In the genomic region with DNA sequence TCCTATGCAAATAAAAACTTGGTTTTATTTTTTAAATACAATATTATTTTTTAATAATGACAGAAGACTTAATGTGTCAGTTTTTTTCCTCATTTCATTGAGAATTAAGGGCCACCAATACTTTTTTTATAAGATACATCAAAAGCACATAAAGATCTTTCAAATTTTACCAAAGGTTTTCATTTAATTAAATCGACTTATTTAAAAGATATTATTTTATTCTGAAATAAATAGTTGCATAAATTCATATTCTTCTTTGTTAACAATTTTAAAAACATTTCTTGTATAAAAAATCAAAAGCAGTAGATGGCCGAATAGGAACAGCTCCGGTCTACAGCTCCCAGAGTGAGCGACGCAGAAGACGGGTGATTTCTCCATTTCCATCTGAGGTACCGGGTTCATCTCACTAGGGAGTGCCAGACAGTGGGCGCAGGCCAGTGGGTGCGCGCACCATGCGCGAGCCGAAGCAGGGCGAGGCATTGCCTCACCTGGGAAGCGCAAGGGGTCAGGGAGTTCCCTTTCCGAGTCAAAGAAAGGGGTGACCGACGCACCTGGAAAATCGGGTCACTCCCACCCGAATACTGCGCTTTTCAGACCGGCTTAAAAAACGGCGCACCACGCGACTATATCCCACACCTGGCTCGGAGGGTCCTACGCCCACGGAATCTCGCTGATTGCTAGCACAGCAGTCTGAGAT, we compare ENCODE assay signal across 8 cellular contexts.
DNase-seq lines count a peak whose midpoint lies in the region; ATAC-seq and TF ChIP-seq lines count a peak whose summit lies in the region.
"Not testable (repeated sequence)": the region's sequence is repeated elsewhere in the genome, so short reads cannot be mapped to it uniquely, and the experiment has no call there.

No MANE protein-coding gene starts in this region.

- not testable (repeated sequence) for H3K27ac ChIP-seq in CD8-positive, alpha-beta T cell (ENCODE audit: low read depth, low read length); KMS-11; endodermal cell (ENCODE audit: low read depth, low read length); iPS-18a (ENCODE audit: low read length); neural progenitor cell

- H3K4me1 ChIP-seq in CD8-positive, alpha-beta T cell (ENCODE audit: insufficient read depth, low read length); endodermal cell (ENCODE audit: control insufficient read depth, insufficient read depth, low read length); iPS-18a (ENCODE audit: control insufficient read depth, low read depth, low read length); neural progenitor cell: not testable (repeated sequence)
- H3K4me1 ChIP-seq in KMS-11 (ENCODE audit: low read depth, poor library complexity, severe bottlenecking): peaks cover 21% of the 10 kb centered on the region

- peak overlapping the region; percentile 65 for H3K4me3 Mint-ChIP-seq in CD8-positive, alpha-beta T cell
- H3K4me3 Mint-ChIP-seq in T-helper 2 cell treated with Interferon-gamma antibody and Interleukin-4, amounts not matched to agents 5 μg/mL and 100 μg/mL, for 36 hours: peak overlapping the region; percentile 65
- H3K4me3 Mint-ChIP-seq in activated naive CD8-positive, alpha-beta T cell treated with anti-CD3 and anti-CD28 coated beads for 36 hours: peak overlapping the region; percentile 58
- peak overlapping the region; percentile 69 for H3K4me3 Mint-ChIP-seq in endodermal cell
- H3K4me3 Mint-ChIP-seq in neural progenitor cell: peak overlapping the region; percentile 87
- H3K4me3 Mint-ChIP-seq in stimulated activated naive CD8-positive, alpha-beta T cell treated with anti-CD3 and anti-CD28 coated beads, Interleukin-15, amount 100 ng/mL, for 72 hours: peak overlapping the region; percentile 67 to 72

- H3K27me3 Mint-ChIP-seq in CD8-positive, alpha-beta T cell (ENCODE audit: low read depth); activated naive CD8-positive, alpha-beta T cell treated with anti-CD3 and anti-CD28 coated beads for 36 hours; endodermal cell (ENCODE audit: insufficient read depth); neural progenitor cell (ENCODE audit: insufficient read depth, low read depth); stimulated activated naive CD8-positive, alpha-beta T cell treated with anti-CD3 and anti-CD28 coated beads, Interleukin-15, amount 100 ng/mL, for 72 hours: not testable (repeated sequence)
- H3K27me3 Mint-ChIP-seq in T-helper 2 cell treated with Interferon-gamma antibody and Interleukin-4, amounts not matched to agents 5 μg/mL and 100 μg/mL, for 36 hours (ENCODE audit: low read depth): peaks cover 25% of the 10 kb centered on the region

- H3K79me2 ChIP-seq in KMS-11 (ENCODE audit: insufficient read depth, low read depth); neural progenitor cell (ENCODE audit: low read depth): not testable (repeated sequence)

- CTCF ChIA-PET in CD8-positive, alpha-beta T cell (lab: Charles Lee): not testable (repeated sequence)

- not testable (repeated sequence) for H3K9me3 ChIP-seq in CD8-positive, alpha-beta T cell (ENCODE audit: low read length); endodermal cell (ENCODE audit: control insufficient read depth, low read length); iPS-18a (ENCODE audit: control insufficient read depth, low read depth, low read length); neural progenitor cell (ENCODE audit: low read depth)

- 9% methylated on average over 22 of the region's 30 CpGs; no CpG with 5 or more reads in 1 of the 2 experiments for WGBS in endodermal cell (ENCODE audit: insufficient coverage in 1 of 2, insufficient read length in 1 of 2), 2 experiments

- not testable (repeated sequence) for H3K27me3 ChIP-seq in CD8-positive, alpha-beta T cell (ENCODE audit: insufficient read depth, low read length); KMS-11 (ENCODE audit: insufficient read depth, low read depth); endodermal cell (ENCODE audit: control insufficient read depth, insufficient read depth, low read length, poor library complexity, severe bottlenecking); iPS-18a (ENCODE audit: control insufficient read depth, insufficient read depth, low read length); neural progenitor cell

- not testable (repeated sequence) for H4K20me1 ChIP-seq in KMS-11 (ENCODE audit: insufficient read depth); neural progenitor cell (ENCODE audit: low read depth)

- H3F3A ChIP-seq in neural progenitor cell (ENCODE audit: low read depth): not testable (repeated sequence)

- H3K9me3 Mint-ChIP-seq in CD8-positive, alpha-beta T cell; T-helper 2 cell treated with Interferon-gamma antibody and Interleukin-4, amounts not matched to agents 5 μg/mL and 100 μg/mL, for 36 hours; activated naive CD8-positive, alpha-beta T cell treated with anti-CD3 and anti-CD28 coated beads for 36 hours; endodermal cell; neural progenitor cell; stimulated activated naive CD8-positive, alpha-beta T cell treated with anti-CD3 and anti-CD28 coated beads, Interleukin-15, amount 100 ng/mL, for 72 hours: not testable (repeated sequence)

- H2AFZ ChIP-seq in KMS-11 (ENCODE audit: low read depth) (peak overlapping the region; percentile 76), neural progenitor cell (replicated peaks) (peak overlapping the region; percentile 85)

- not testable (repeated sequence) for H3K4me3 ChIP-seq in CD8-positive, alpha-beta T cell (ENCODE audit: low read depth, low read length); KMS-11 (IDR thresholded peaks at IDR 0.05; ENCODE audit: insufficient read depth, low read depth, low read length)
- H3K4me3 ChIP-seq in endodermal cell (ENCODE audit: low read length) (peak overlapping the region; percentile 65), iPS-18a (ENCODE audit: low read length) (peak overlapping the region; percentile 44), neural progenitor cell (peak overlapping the region; percentile 55)

- not testable (repeated sequence) for ATAC-seq in CD8-positive, alpha-beta T cell; stimulated activated naive CD8-positive, alpha-beta T cell treated with anti-CD3 and anti-CD28 coated beads, Interleukin-15, amount 100 ng/mL, for 72 hours

- intact Hi-C loops in CD8-positive, alpha-beta T cell (cut with DNase I, micrococcal nuclease): not testable (repeated sequence)

- not testable (repeated sequence) for H3K36me3 ChIP-seq in CD8-positive, alpha-beta T cell (ENCODE audit: insufficient read depth, low read length); KMS-11 (ENCODE audit: insufficient read depth); endodermal cell (ENCODE audit: control insufficient read depth, insufficient read depth, low read length); iPS-18a (ENCODE audit: control insufficient read depth, low read depth, low read length); neural progenitor cell

- POLR2A ChIA-PET in CD8-positive, alpha-beta T cell (lab: Charles Lee): not testable (repeated sequence)

- H3K27ac Mint-ChIP-seq in CD8-positive, alpha-beta T cell; T-helper 2 cell treated with Interferon-gamma antibody and Interleukin-4, amounts not matched to agents 5 μg/mL and 100 μg/mL, for 36 hours; activated naive CD8-positive, alpha-beta T cell treated with anti-CD3 and anti-CD28 coated beads for 36 hours; stimulated activated naive CD8-positive, alpha-beta T cell treated with anti-CD3 and anti-CD28 coated beads, Interleukin-15, amount 100 ng/mL, for 72 hours: not testable (repeated sequence)
- H3K27ac Mint-ChIP-seq in endodermal cell (peak overlapping the region; percentile 94), neural progenitor cell (peak overlapping the region; percentile 42)

- DNase-seq in CD8-positive, alpha-beta T cell; T-helper 2 cell treated with Interferon-gamma antibody and Interleukin-4, amounts not matched to agents 5 μg/mL and 100 μg/mL, for 36 hours (ENCODE audit: low spot score); activated naive CD8-positive, alpha-beta T cell treated with anti-CD3 and anti-CD28 coated beads for 36 hours; endodermal cell; neural progenitor cell (ENCODE audit: low spot score): not testable (repeated sequence)
- peak in 1 of 2 donors; percentile 10 for DNase-seq in stimulated activated naive CD8-positive, alpha-beta T cell treated with anti-CD3 and anti-CD28 coated beads, Interleukin-15, amount 100 ng/mL, for 72 hours

- H3K4me2 ChIP-seq in KMS-11 (peak overlapping the region; percentile 26), neural progenitor cell (peak overlapping the region; percentile 79)

- not testable (repeated sequence) for H3K36me3 Mint-ChIP-seq in CD8-positive, alpha-beta T cell; T-helper 2 cell treated with Interferon-gamma antibody and Interleukin-4, amounts not matched to agents 5 μg/mL and 100 μg/mL, for 36 hours (ENCODE audit: low read depth); activated naive CD8-positive, alpha-beta T cell treated with anti-CD3 and anti-CD28 coated beads for 36 hours; endodermal cell (ENCODE audit: low read depth); neural progenitor cell

- TF ChIP-seq CTCF in CD8-positive, alpha-beta T cell (IDR thresholded peaks at IDR 0.05); KMS-11 (conservative IDR thresholded peaks at IDR 0.05; ENCODE audit: low read depth, low read length); endodermal cell (conservative IDR thresholded peaks at IDR 0.05); neural progenitor cell (IDR thresholded peaks at IDR 0.05): not testable (repeated sequence)

- H3K9ac ChIP-seq in KMS-11 (peak overlapping the region; percentile 44; the same call in 1 of the 2 replicates), iPS-18a (ENCODE audit: low read length) (peak overlapping the region; percentile 36)
- H3K9ac ChIP-seq in endodermal cell (ENCODE audit: extremely low read depth, low read length, poor library complexity, severe bottlenecking); neural progenitor cell: not testable (repeated sequence)

- H3K4me1 Mint-ChIP-seq in CD8-positive, alpha-beta T cell (ENCODE audit: low read depth); T-helper 2 cell treated with Interferon-gamma antibody and Interleukin-4, amounts not matched to agents 5 μg/mL and 100 μg/mL, for 36 hours (ENCODE audit: low read depth); activated naive CD8-positive, alpha-beta T cell treated with anti-CD3 and anti-CD28 coated beads for 36 hours; endodermal cell; neural progenitor cell; stimulated activated naive CD8-positive, alpha-beta T cell treated with anti-CD3 and anti-CD28 coated beads, Interleukin-15, amount 100 ng/mL, for 72 hours: not testable (repeated sequence)
